In genomic region chr11:20881328-20882079, GRCh38 we compare ENCODE assay signal across 1 cellular context.
TF ChIP-seq lines count a peak whose summit lies in the region.

No MANE protein-coding gene starts in this region.

TF ChIP-seq in GM12878, 131 proteins besides CTCF, POLR2A, EP300 and RAD21 (continued from another document):
- TF ChIP-seq USF1 (IDR thresholded peaks at IDR 0.05; ENCODE audit: borderline replicate concordance, extremely low read length, insufficient read depth, low read depth, low read length) (no peak), EZH2 (IDR thresholded peaks at IDR 0.05; ENCODE audit: borderline replicate concordance, control insufficient read depth, low read depth, low read length) (no peak)
